8 cellular contexts compared by ENCODE assay signal in genomic region chr17:42680331-42680808, GRCh38. TPM values are rescaled to one million over a fixed set of nuclear protein-coding genes. Genes with fewer than 3 reads are reported as not detected.
DNase-seq lines count a peak whose midpoint lies in the region; ATAC-seq and TF ChIP-seq lines count a peak whose summit lies in the region.

No MANE protein-coding gene starts in this region.

- ATAC-seq in HG02798 (IDR thresholded peaks at IDR 0.05; ENCODE audit: poor library complexity, unreplicated experiment) (no peak), mucosa of descending colon (no peak)

- DNase-seq in GM12864 (ENCODE audit: low read depth) = no peak
- peak in 1 of 2 donors; percentile 49 for DNase-seq in fibroblast of lung (ENCODE audit: low read depth in 2 of 2)
- no peak for DNase-seq in sigmoid colon
- no peak for DNase-seq in NCI-H774 (lab: John Stamatoyannopoulos, UW)
- DNase-seq in mucosa of descending colon = no peak
- DNase-seq in GM19238 (ENCODE audit: insufficient read length, low spot score) = no peak

- H3K79me2 ChIP-seq in OCI-LY3 (ENCODE audit: low read length) (peaks cover 34% of the 10 kb centered on the region), fibroblast of lung (ENCODE audit: control insufficient read depth, insufficient read depth, low read length) (peaks cover 17% of the 10 kb centered on the region)

- H3K9ac ChIP-seq in OCI-LY3 (ENCODE audit: low read length) = peak overlapping the region; percentile 75
- peak overlapping the region; percentile 56 for H3K9ac ChIP-seq in fibroblast of lung (ENCODE audit: insufficient read depth, low read length)

- no peaks in the 10 kb centered on the region for H3K9me3 ChIP-seq in OCI-LY3 (ENCODE audit: insufficient read depth, low read length)
- no peaks in the 10 kb centered on the region for H3K9me3 ChIP-seq in fibroblast of lung (ENCODE audit: control insufficient read depth, insufficient read depth, low read depth, low read length)
- H3K9me3 ChIP-seq in sigmoid colon = no peaks in the 10 kb centered on the region
- H3K9me3 ChIP-seq in mucosa of descending colon = no peaks in the 10 kb centered on the region

- TF ChIP-seq EP300 in sigmoid colon (IDR thresholded peaks at IDR 0.05) = no peak

- peak overlapping the region; percentile 79 for H3K4me3 ChIP-seq in GM12864 (ENCODE audit: low read depth, low read length)
- H3K4me3 ChIP-seq in OCI-LY3 (ENCODE audit: low read length) = peak overlapping the region; percentile 82
- peak overlapping the region in 2 of 4 experiments; percentile 24 to 42 for H3K4me3 ChIP-seq in fibroblast of lung (replicated peaks in 1 of 4; ENCODE audit: control extremely low read depth in 1 of 4, insufficient read depth in 1 of 4, low read depth in 3 of 4, low read length in 4 of 4)
- peak overlapping the region; percentile 18 to 71 (median 63) for H3K4me3 ChIP-seq in sigmoid colon
- H3K4me3 ChIP-seq in mucosa of descending colon = no peak overlapping the region

- peak overlapping the region; percentile 97 for H3K4me2 ChIP-seq in OCI-LY3 (ENCODE audit: low read length)
- peak overlapping the region; percentile 90 for H3K4me2 ChIP-seq in fibroblast of lung (ENCODE audit: extremely low read depth, insufficient read depth, low read length)

- TF ChIP-seq CTCF in GM12864 (IDR thresholded peaks at IDR 0.05; ENCODE audit: low read depth, low read length, missing control alignments) (no peak), OCI-LY3 (IDR thresholded peaks at IDR 0.05; ENCODE audit: low read depth, low read length) (no peak), fibroblast of lung (conservative IDR thresholded peaks at IDR 0.05 in 1 of 2, IDR thresholded peaks at IDR 0.05 in 1 of 2; ENCODE audit: low read depth in 1 of 2, low read length in 2 of 2) (no peak), sigmoid colon (IDR thresholded peaks at IDR 0.05) (no peak), mucosa of descending colon (IDR thresholded peaks at IDR 0.05) (no peak)

- H3K36me3 ChIP-seq in OCI-LY3 (replicated peaks; ENCODE audit: low read depth, low read length) (peaks cover 6% of the 10 kb centered on the region), fibroblast of lung (ENCODE audit: control insufficient read depth, insufficient read depth, low read length) (peaks cover 6% of the 10 kb centered on the region), sigmoid colon (peaks cover 0 to 6% (median 0%) of the 10 kb centered on the region in 4 donors), mucosa of descending colon (ENCODE audit: low read depth) (no peaks in the 10 kb centered on the region)

- H3K27me3 ChIP-seq in OCI-LY3 (ENCODE audit: low read depth, low read length) = peaks cover 8% of the 10 kb centered on the region
- H3K27me3 ChIP-seq in fibroblast of lung (ENCODE audit: control insufficient read depth, insufficient read depth, low read length) = no peaks in the 10 kb centered on the region
- H3K27me3 ChIP-seq in sigmoid colon = no peaks in the 10 kb centered on the region

- intact Hi-C loops in sigmoid colon (cut with DNase I) (loop anchor here (1.0 kb wide), 1 partner anchor 71 kb away; the partner anchor contains the start of genes RETREG3 and TUBG1), mucosa of descending colon (cut with DNase I, micrococcal nuclease) (no loop called here)

- H2AFZ ChIP-seq in OCI-LY3 (ENCODE audit: low read depth, low read length) (no peak overlapping the region; the same call in 1 of the 2 replicates), fibroblast of lung (ENCODE audit: low read length) (peak overlapping the region; percentile 94)

- TF ChIP-seq POLR2A in sigmoid colon (IDR thresholded peaks at IDR 0.05) = no peak

- H4K20me1 ChIP-seq in OCI-LY3 (ENCODE audit: insufficient read depth, low read length) (no peaks in the 10 kb centered on the region), fibroblast of lung (ENCODE audit: control insufficient read depth, extremely low read depth, insufficient read depth, low read length) (no peaks in the 10 kb centered on the region)

- peak overlapping the region; percentile 84 for H3K27ac ChIP-seq in OCI-LY3 (ENCODE audit: low read length)
- H3K27ac ChIP-seq in fibroblast of lung (ENCODE audit: insufficient read depth, low read length) = peak overlapping the region; percentile 86
- peak overlapping the region; percentile 97 to 99 (median 98) for H3K27ac ChIP-seq in sigmoid colon

- peaks cover 48% of the 10 kb centered on the region for H3K4me1 ChIP-seq in OCI-LY3 (ENCODE audit: low read length)
- peaks cover 41% of the 10 kb centered on the region for H3K4me1 ChIP-seq in fibroblast of lung (ENCODE audit: control insufficient read depth, extremely low read depth, insufficient read depth, low read length)
- peaks cover 0 to 75% (median 66%) of the 10 kb centered on the region in 4 donors for H3K4me1 ChIP-seq in sigmoid colon
- H3K4me1 ChIP-seq in mucosa of descending colon (ENCODE audit: low read depth) = peaks cover 68% of the 10 kb centered on the region

- WGBS in sigmoid colon, 2 donors = 65 to 71% methylated on average over 20 of the region's 20 CpGs

RNA-seq across cellular contexts. Expression of gene CCR10, which starts 1.3 kb away (rescaled TPM):
- total RNA-seq in fibroblast of lung (1.3 and 2.6 TPM in 2 replicates), sigmoid colon (1 to 10 TPM; 2.3 to 9.2 (median 3.5) TPM), mucosa of descending colon (1 to 10 TPM in 2 of 3 donors, not detected in 1; 1.6 to 2.6 TPM)
- polyA plus RNA-seq in fibroblast of lung (0.87 and 2.5 TPM in 2 replicates), sigmoid colon (1 to 10 TPM in 1 of 3 donors, not detected in 2; 1.2 TPM)
- 4.2 and 10.0 TPM in 2 replicates for polyA plus RNA-seq in fibroblast of lung (2012)
- 2.4 and 2.9 TPM in 2 replicates for polyA minus RNA-seq in fibroblast of lung (ENCODE audit: low replicate concordance)

RNA-seq across cellular contexts. Expression of gene CNTNAP1, which starts 2.0 kb away (rescaled TPM):
- total RNA-seq in fibroblast of lung = 20.5 and 40.1 TPM in 2 replicates
- 39.4 and 39.5 TPM in 2 replicates for polyA plus RNA-seq in fibroblast of lung
- polyA plus RNA-seq in fibroblast of lung (2012) = 44.9 and 52.7 TPM in 2 replicates
- 110 and 145 TPM in 2 replicates for polyA minus RNA-seq in fibroblast of lung (ENCODE audit: low replicate concordance)
- total RNA-seq in sigmoid colon = 10 to 100 TPM in 3 of 4 donors, 1 to 10 TPM in 1; 7.4 to 46.8 (median 14.9) TPM
- 1 to 10 TPM in 1 of 3 donors, under 1 TPM in 2; under 0.01 to 7.7 (median 0.23) TPM for polyA plus RNA-seq in sigmoid colon
- 10 to 100 TPM in 1 of 3 donors, 1 to 10 TPM in 2; 1.4 to 37.4 (median 7.1) TPM for total RNA-seq in mucosa of descending colon

RNA-seq across cellular contexts. Expression of gene PLEKHH3, which starts 3.6 kb away (rescaled TPM):
- 19.3 and 24.6 TPM in 2 replicates for total RNA-seq in fibroblast of lung
- 2.3 and 3.0 TPM in 2 replicates for polyA plus RNA-seq in fibroblast of lung
- 10.5 and 16.2 TPM in 2 replicates for polyA plus RNA-seq in fibroblast of lung (2012)
- polyA minus RNA-seq in fibroblast of lung (ENCODE audit: low replicate concordance) = 4.1 and 9.3 TPM in 2 replicates
- total RNA-seq in sigmoid colon = 10 to 100 TPM; 12.3 to 25.2 (median 20.1) TPM
- polyA plus RNA-seq in sigmoid colon = 10 to 100 TPM in 1 of 3 donors, 1 to 10 TPM in 2; 4.4 to 14.7 (median 9.6) TPM
- total RNA-seq in mucosa of descending colon = 10 to 100 TPM in 2 of 3 donors, 1 to 10 TPM in 1; 4.3 to 27.5 (median 10.4) TPM

RNA-seq across cellular contexts. Expression of gene TUBG2, which starts 21.3 kb away (rescaled TPM):
- 6.9 and 11.6 TPM in 2 replicates for total RNA-seq in fibroblast of lung
- 13.1 and 13.5 TPM in 2 replicates for polyA plus RNA-seq in fibroblast of lung
- polyA plus RNA-seq in fibroblast of lung (2012) = 14.4 and 15.0 TPM in 2 replicates
- polyA minus RNA-seq in fibroblast of lung (ENCODE audit: low replicate concordance) = 17.2 and 25.9 TPM in 2 replicates
- total RNA-seq in sigmoid colon = 10 to 100 TPM; 28.0 to 57.3 (median 33.6) TPM
- 1 to 10 TPM; 1.2 to 6.6 (median 4.2) TPM for polyA plus RNA-seq in sigmoid colon
- 10 to 100 TPM in 1 of 3 donors, 1 to 10 TPM in 2; 1.8 to 24.9 (median 6.1) TPM for total RNA-seq in mucosa of descending colon
